ENCODE assay signal across 16 cellular contexts in the genomic region with DNA sequence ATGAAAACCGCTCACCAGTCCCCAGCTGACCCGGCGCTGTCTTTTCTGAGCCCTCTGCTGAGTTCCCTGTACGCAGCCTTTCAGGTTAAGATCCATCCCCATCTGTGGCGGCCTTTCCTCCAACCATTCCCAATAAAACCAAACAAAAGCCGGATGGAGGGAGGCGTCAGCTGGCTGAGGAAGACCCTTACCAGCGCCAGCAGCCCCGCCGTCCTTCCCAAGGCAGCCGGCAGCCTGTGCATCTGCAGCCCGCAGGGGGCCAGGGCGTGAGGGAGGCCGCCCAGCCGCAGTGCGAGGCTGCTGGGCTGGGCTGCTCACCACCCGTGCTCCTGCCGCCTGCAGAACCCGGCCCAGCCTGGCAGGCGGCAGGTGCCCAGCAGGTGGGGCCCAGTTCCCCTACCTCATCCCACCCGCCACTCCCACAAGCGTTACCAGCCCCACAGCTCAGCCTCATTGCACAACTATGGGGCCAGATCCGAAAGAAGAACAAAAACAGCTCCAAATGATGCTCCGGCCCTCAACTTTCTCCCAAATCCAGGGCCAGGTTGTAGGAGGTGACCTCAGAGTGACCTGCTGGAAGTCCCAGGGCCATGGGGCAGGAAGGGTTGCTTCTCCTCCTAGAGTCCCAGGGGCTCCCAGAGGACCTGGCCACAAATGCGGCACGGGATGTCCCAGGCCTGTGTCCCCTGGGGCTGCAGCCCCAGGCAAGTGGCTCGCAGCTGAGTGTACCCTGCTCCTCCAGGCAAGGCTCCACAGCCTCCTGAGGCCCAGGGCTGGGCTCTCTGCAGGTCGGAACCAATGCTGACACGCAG. TPM values are rescaled to one million over a fixed set of nuclear protein-coding genes. Genes with fewer than 3 reads are reported as not detected.
DNase-seq lines count a peak whose midpoint lies in the region; TF ChIP-seq lines count a peak whose summit lies in the region.
"Had no signal": no experiment of that assay in that cellular context is flagged by ENCODE, and none has a peak within 500 bp of the region (broad histone marks: within the 10 kb centered on the region; RNA-seq: fewer than 3 reads in every experiment).

No MANE protein-coding gene starts in this region.

- peaks cover 4% of the 10 kb centered on the region for H3K4me1 ChIP-seq in endodermal cell (ENCODE audit: control insufficient read depth, insufficient read depth, low read length)

- WGBS in endodermal cell (ENCODE audit: insufficient coverage in 1 of 2, insufficient read length in 1 of 2), 2 experiments: 74 to 100% methylated on average over 4 to 29 of the region's 29 CpGs

- no peak overlapping the region for H3K4me3 ChIP-seq in endodermal cell (ENCODE audit: low read length)
- H3K4me3 ChIP-seq: skin epidermis had no signal

- DNase-seq in NCI-H510A (lab: John Stamatoyannopoulos, UW) (peak; percentile 7), NCI-H510A treated with DMSO at 0.1 percent for 48 hours (lab: John Stamatoyannopoulos, UW) (no peak), NCI-H2171 (lab: John Stamatoyannopoulos, UW) (peak; percentile 31), endodermal cell (peak; percentile 56), retina (peak; percentile 81), GM03348 (ENCODE audit: low spot score) (no peak), NCI-H187 treated with DMSO at 0.1 percent for 48 hours (lab: John Stamatoyannopoulos, UW) (no peak)
- DNase-seq in stimulated activated CD4-positive, alpha-beta T cell treated with anti-CD3 and anti-CD28 coated beads, Interleukin-2, amount 100 ng/mL, for 24 hours: no peak
- DNase-seq: activated CD4-positive, alpha-beta T cell treated with anti-CD3 and anti-CD28 coated beads, Interleukin-2, amount 50 U/mL, for 1 hour; activated T-cell treated with anti-CD3 and anti-CD28 coated beads, Interleukin-2, amount 50 U/mL, for 72 hours; NCI-H524 treated with DMSO at 0.1 percent for 48 hours; RPMI8226 had no signal

- TF ChIP-seq CTCF in endodermal cell (conservative IDR thresholded peaks at IDR 0.05): peak; percentile 40

- H3K27me3 Mint-ChIP-seq in endodermal cell (ENCODE audit: insufficient read depth): no peaks in the 10 kb centered on the region

- peak overlapping the region; percentile 90 for H3K27ac ChIP-seq in endodermal cell (ENCODE audit: low read depth, low read length)
- H3K27ac ChIP-seq: skin epidermis had no signal

- no peaks in the 10 kb centered on the region for H3K27me3 ChIP-seq in endodermal cell (ENCODE audit: control insufficient read depth, insufficient read depth, low read length, poor library complexity, severe bottlenecking)

- H3K9ac ChIP-seq in endodermal cell (ENCODE audit: extremely low read depth, low read length, poor library complexity, severe bottlenecking): no peak overlapping the region

- peaks cover 18% of the 10 kb centered on the region for H3K36me3 Mint-ChIP-seq in endodermal cell (ENCODE audit: low read depth)

- H3K36me3 ChIP-seq in endodermal cell (ENCODE audit: control insufficient read depth, insufficient read depth, low read length): no peaks in the 10 kb centered on the region

- no peaks in the 10 kb centered on the region for H3K9me3 Mint-ChIP-seq in endodermal cell
- H3K9me3 Mint-ChIP-seq: activated T-cell treated with anti-CD3 and anti-CD28 coated beads, Interleukin-2, amount 50 U/mL, for 72 hours; dendritic cell treated with granulocyte-macrophage colony-stimulating factor and Interleukin-4, amounts not matched to agents 40 ng/mL and 50 ng/mL, for 4 days; T-helper 2 cell treated with Interferon-gamma antibody and Interleukin-4, amounts not matched to agents 5 μg/mL and 100 μg/mL, for 36 hours had no signal

- peaks cover 12% of the 10 kb centered on the region for H3K4me1 Mint-ChIP-seq in endodermal cell

- H3K4me3 Mint-ChIP-seq in endodermal cell: no peak overlapping the region
- H3K4me3 Mint-ChIP-seq: activated T-cell treated with anti-CD3 and anti-CD28 coated beads, Interleukin-2, amount 50 U/mL, for 72 hours; dendritic cell treated with granulocyte-macrophage colony-stimulating factor and Interleukin-4, amounts not matched to agents 40 ng/mL and 50 ng/mL, for 4 days; T-helper 2 cell treated with Interferon-gamma antibody and Interleukin-4, amounts not matched to agents 5 μg/mL and 100 μg/mL, for 36 hours had no signal

- H3K27ac Mint-ChIP-seq in endodermal cell: no peak overlapping the region
- H3K27ac Mint-ChIP-seq: activated T-cell treated with anti-CD3 and anti-CD28 coated beads, Interleukin-2, amount 50 U/mL, for 72 hours; dendritic cell treated with granulocyte-macrophage colony-stimulating factor and Interleukin-4, amounts not matched to agents 40 ng/mL and 50 ng/mL, for 4 days; T-helper 2 cell treated with Interferon-gamma antibody and Interleukin-4, amounts not matched to agents 5 μg/mL and 100 μg/mL, for 36 hours had no signal

- no peaks in the 10 kb centered on the region for H3K9me3 ChIP-seq in endodermal cell (ENCODE audit: control insufficient read depth, low read length)

RNA-seq across cellular contexts. Expression of gene PAPOLB, which starts 23.8 kb away (rescaled TPM):
- 1 to 10 TPM; 1.2 to 1.8 TPM for total RNA-seq in endodermal cell
- 0.11 TPM for polyA plus RNA-seq in endodermal cell (2013, experiment 1 of 2)
- 0.21 TPM for polyA plus RNA-seq in endodermal cell (2013, experiment 2 of 2)
- polyA plus RNA-seq: liver had no signal

RNA-seq across cellular contexts. Expression of gene RADIL, which starts 45.5 kb away (rescaled TPM):
- total RNA-seq in endodermal cell: 10 to 100 TPM; 34.9 to 47.6 TPM
- 15.4 TPM for polyA plus RNA-seq in endodermal cell (2013, experiment 1 of 2)
- polyA plus RNA-seq in endodermal cell (2013, experiment 2 of 2): 17.9 TPM

Comparison
In these comparisons a context has a peak if more than half of its experiments do, and no peak if none do; other contexts are left out.
1. DNase-seq: peak in NCI-H510A (single experiment), NCI-H2171 (single experiment), endodermal cell (single experiment) and retina (single experiment); none in NCI-H510A treated with DMSO at 0.1 percent for 48 hours (single experiment), GM03348 (single experiment), stimulated activated CD4-positive, alpha-beta T cell treated with anti-CD3 and anti-CD28 coated beads, Interleukin-2, amount 100 ng/mL, for 24 hours (0 of 2) and NCI-H187 treated with DMSO at 0.1 percent for 48 hours (single experiment).